1 cellular context compared by ENCODE assay signal in the genomic region with DNA sequence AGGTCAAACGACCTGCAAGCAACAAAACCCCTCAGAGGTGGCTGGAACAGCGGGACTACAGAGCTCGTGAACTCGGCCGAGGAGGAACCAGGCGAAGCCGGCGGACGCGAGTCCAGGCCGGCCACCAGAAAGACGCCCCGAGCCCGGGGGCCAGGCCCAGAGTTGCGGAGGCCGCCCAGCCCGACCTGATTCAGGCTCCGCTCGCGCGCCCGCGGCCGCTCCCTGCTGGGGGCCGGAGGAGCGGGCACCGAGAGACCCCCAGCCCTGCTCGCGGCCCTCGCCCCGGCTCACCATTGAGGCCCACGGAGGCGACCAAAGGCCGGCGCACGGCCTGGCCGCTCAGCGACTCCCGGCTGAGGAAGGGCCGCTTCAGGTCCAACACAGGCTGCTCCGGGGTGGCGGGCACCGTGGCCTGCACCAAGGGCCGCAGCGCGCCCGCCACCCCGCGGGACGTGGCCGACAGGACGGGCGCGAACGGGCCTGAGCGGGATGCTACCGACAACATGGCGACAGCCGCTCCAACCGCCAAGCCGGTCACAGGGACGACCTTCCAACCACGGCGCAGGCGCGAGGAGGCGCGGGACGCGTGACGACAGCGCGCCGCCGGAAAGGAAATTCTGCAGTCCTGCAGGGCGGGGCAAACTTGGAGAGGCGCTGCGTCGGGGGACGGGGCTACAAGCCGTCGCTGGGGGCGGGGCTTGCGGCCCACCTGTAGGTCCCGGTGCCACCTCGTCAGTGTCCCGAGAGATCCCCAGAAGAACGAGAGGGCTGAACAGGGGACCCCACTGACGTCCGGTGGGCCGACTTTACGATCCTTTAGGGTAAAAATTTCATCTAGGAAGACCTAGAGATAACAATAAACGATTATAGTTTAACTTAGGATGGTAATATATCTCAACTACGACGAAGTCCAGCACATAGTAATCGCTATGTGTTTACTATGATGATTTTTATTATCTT.
TF ChIP-seq lines count a peak whose summit lies in the region.

A gene (minus strand): TSS at position 538 of the 960 bp plus-strand sequence. CDS start 33 bp downstream, at position 505.

TF ChIP-seq in K562, 482 proteins besides CTCF, POLR2A, EP300 and RAD21 (continued from another document):
- no peak for TF ChIP-seq MEF2A (IDR thresholded peaks at IDR 0.05; ENCODE audit: control insufficient read depth, low read depth, low read length)
TF ChIP-seq in K562: peak in this region for 82.
